Comparison of ENCODE assay signal across 1 cellular context in genomic region chr7:6443372-6443941, GRCh38.
TF ChIP-seq lines count a peak whose summit lies in the region.

No MANE protein-coding gene starts in this region.

TF ChIP-seq in HepG2, 621 proteins besides CTCF, POLR2A, EP300 and RAD21:
- peak; percentile 25; the same call in 1 of the 2 replicates for TF ChIP-seq FOSL2 (CRISPR knock-in tag; IDR thresholded peaks at IDR 0.05)
- no peak for TF ChIP-seq FOXP1 (IDR thresholded peaks at IDR 0.05)
- TF ChIP-seq FOXP1 (CRISPR knock-in tag; IDR thresholded peaks at IDR 0.05): no peak
